In the genomic region with DNA sequence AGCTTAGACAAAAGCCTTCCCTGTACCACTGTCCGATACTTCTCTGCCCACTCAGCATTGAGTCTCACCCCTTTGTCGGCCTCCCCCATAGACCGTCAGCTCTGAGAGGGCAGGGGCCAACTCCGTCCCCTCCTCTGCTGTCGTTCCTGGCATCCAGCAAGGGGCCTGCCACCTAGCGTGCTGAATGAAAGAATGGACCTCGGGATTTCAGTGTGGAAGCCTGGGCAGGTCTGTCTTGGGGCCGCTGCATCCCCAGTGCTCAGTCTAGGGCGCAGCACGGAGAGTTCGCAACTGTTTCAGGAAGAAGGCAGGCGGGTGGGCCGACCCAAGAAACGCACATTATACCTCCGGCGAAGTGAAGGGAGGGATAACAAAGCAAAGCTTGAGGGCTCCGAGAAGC, we compare ENCODE assay signal across 20 cellular contexts. TPM values are rescaled to one million over a fixed set of nuclear protein-coding genes. Genes with fewer than 3 reads are reported as not detected.
DNase-seq lines count a peak whose midpoint lies in the region; ATAC-seq and TF ChIP-seq lines count a peak whose summit lies in the region.
"Had no signal": no experiment of that assay in that cellular context is flagged by ENCODE, and none has a peak within 500 bp of the region (broad histone marks: within the 10 kb centered on the region; RNA-seq: fewer than 3 reads in every experiment).

No MANE protein-coding gene starts in this region.

- H3K4me1 Mint-ChIP-seq in CD4-positive, alpha-beta T cell (ENCODE audit: low read depth): peaks cover 19% of the 10 kb centered on the region
- H3K4me1 Mint-ChIP-seq in Caco-2 (ENCODE audit: low read depth, unreplicated experiment): peaks cover under 1% of the 10 kb centered on the region
- peaks cover 7% of the 10 kb centered on the region for H3K4me1 Mint-ChIP-seq in activated T-helper 17 cell treated with anti-CD3 and anti-CD28 coated beads, Interleukin-2, amount 50 U/mL, for 72 hours
- peaks cover 15 to 28% (median 23%) of the 10 kb centered on the region in 7 donors for H3K4me1 Mint-ChIP-seq in naive thymus-derived CD4-positive, alpha-beta T cell

- no peak overlapping the region for H3K27ac ChIP-seq in CD4-positive, alpha-beta T cell (ENCODE audit: low read depth, low read length)
- no peak overlapping the region for H3K27ac ChIP-seq in naive thymus-derived CD4-positive, alpha-beta T cell (ENCODE audit: low read depth, low read length)
- H3K27ac ChIP-seq: brain microvascular endothelial cell, skin epidermis, tibial artery had no signal

- POLR2A ChIA-PET in CD4-positive, alpha-beta T cell (lab: Charles Lee): interaction anchor here (1.1 kb wide), 1 partner anchor 91 kb away, joined by 3 read pairs; no protein-coding TSS in a partner anchor
- POLR2A ChIA-PET in Caco-2 (lab: Charles Lee): interaction anchor here (1.0 kb wide), 1 partner anchor 33 kb away, joined by 3 read pairs; no protein-coding TSS in a partner anchor
- POLR2A ChIA-PET in naive thymus-derived CD4-positive, alpha-beta T cell (lab: Charles Lee): interaction anchor here (0.7 to 1.0 kb wide), 3 partner anchors 20 to 175 kb away, joined by 3 to 4 read pairs (median 3); no protein-coding TSS in a partner anchor

- H3K36me3 Mint-ChIP-seq in CD4-positive, alpha-beta T cell (ENCODE audit: low read depth): peaks cover 22% of the 10 kb centered on the region
- peaks cover 35% of the 10 kb centered on the region for H3K36me3 Mint-ChIP-seq in Caco-2 (ENCODE audit: insufficient read depth, unreplicated experiment)
- peaks cover 27% of the 10 kb centered on the region for H3K36me3 Mint-ChIP-seq in activated T-helper 17 cell treated with anti-CD3 and anti-CD28 coated beads, Interleukin-2, amount 50 U/mL, for 72 hours (ENCODE audit: low read depth)
- peaks cover 0 to 9% (median 8%) of the 10 kb centered on the region in 5 donors for H3K36me3 Mint-ChIP-seq in naive thymus-derived CD4-positive, alpha-beta T cell

- no peak overlapping the region for H3K4me3 ChIP-seq in Caco-2 (ENCODE audit: low read depth, low read length)
- no peak overlapping the region for H3K4me3 ChIP-seq in naive thymus-derived CD4-positive, alpha-beta T cell (ENCODE audit: low read length)
- H3K4me3 ChIP-seq: skin epidermis, tibial artery had no signal

- no peaks in the 10 kb centered on the region for H3K27me3 Mint-ChIP-seq in CD4-positive, alpha-beta T cell
- no peaks in the 10 kb centered on the region for H3K27me3 Mint-ChIP-seq in Caco-2 (ENCODE audit: insufficient read depth, unreplicated experiment)
- H3K27me3 Mint-ChIP-seq in activated T-helper 17 cell treated with anti-CD3 and anti-CD28 coated beads, Interleukin-2, amount 50 U/mL, for 72 hours: no peaks in the 10 kb centered on the region
- H3K27me3 Mint-ChIP-seq in naive thymus-derived CD4-positive, alpha-beta T cell: no peaks in the 10 kb centered on the region

- peak overlapping the region; percentile 73 for H3K4me3 Mint-ChIP-seq in CD4-positive, alpha-beta T cell
- H3K4me3 Mint-ChIP-seq in Caco-2 (ENCODE audit: unreplicated experiment): peak overlapping the region; percentile 40
- H3K4me3 Mint-ChIP-seq in activated T-helper 17 cell treated with anti-CD3 and anti-CD28 coated beads, Interleukin-2, amount 50 U/mL, for 72 hours: peak overlapping the region; percentile 40
- H3K4me3 Mint-ChIP-seq in naive thymus-derived CD4-positive, alpha-beta T cell: peak overlapping the region in 9 of 10 donors; percentile 25 to 67 (median 49)

- H3K9me3 Mint-ChIP-seq in CD4-positive, alpha-beta T cell: no peaks in the 10 kb centered on the region
- no peaks in the 10 kb centered on the region for H3K9me3 Mint-ChIP-seq in Caco-2 (ENCODE audit: unreplicated experiment)
- no peaks in the 10 kb centered on the region for H3K9me3 Mint-ChIP-seq in activated T-helper 17 cell treated with anti-CD3 and anti-CD28 coated beads, Interleukin-2, amount 50 U/mL, for 72 hours
- no peaks in the 10 kb centered on the region for H3K9me3 Mint-ChIP-seq in naive thymus-derived CD4-positive, alpha-beta T cell

- no TSS peak for BruUV-seq in Caco-2 (replicated peaks; lab: Mats Ljungman, UMichigan)

- no peaks in the 10 kb centered on the region for H3K27me3 ChIP-seq in CD4-positive, alpha-beta T cell (ENCODE audit: control insufficient read depth, insufficient read depth, low read length)
- no peaks in the 10 kb centered on the region for H3K27me3 ChIP-seq in Caco-2 (replicated peaks; ENCODE audit: control insufficient read depth, insufficient read depth, low read length)
- no peaks in the 10 kb centered on the region for H3K27me3 ChIP-seq in naive thymus-derived CD4-positive, alpha-beta T cell (ENCODE audit: control insufficient read depth in 2 of 2, insufficient read depth in 2 of 2, low read length in 2 of 2)
- H3K27me3 ChIP-seq: brain microvascular endothelial cell, tibial artery had no signal

- H3K27ac Mint-ChIP-seq in CD4-positive, alpha-beta T cell: peak overlapping the region; percentile 1
- H3K27ac Mint-ChIP-seq in Caco-2 (ENCODE audit: unreplicated experiment): no peak overlapping the region
- peak overlapping the region; percentile 9 for H3K27ac Mint-ChIP-seq in activated T-helper 17 cell treated with anti-CD3 and anti-CD28 coated beads, Interleukin-2, amount 50 U/mL, for 72 hours
- H3K27ac Mint-ChIP-seq in naive thymus-derived CD4-positive, alpha-beta T cell: peak overlapping the region in 7 of 9 donors; percentile 0 to 69 (median 54)

- no peak for TF ChIP-seq CTCF in CD4-positive, alpha-beta T cell (IDR thresholded peaks at IDR 0.05)
- no peak for TF ChIP-seq CTCF in Caco-2 (IDR thresholded peaks at IDR 0.05; ENCODE audit: insufficient read depth in 1 of 2, low read depth in 1 of 2, low read length in 1 of 2, severe bottlenecking in 1 of 2, unreplicated experiment in 1 of 2)

- no peaks in the 10 kb centered on the region for H3K9me3 ChIP-seq in CD4-positive, alpha-beta T cell (ENCODE audit: control insufficient read depth, low read length)
- no peaks in the 10 kb centered on the region for H3K9me3 ChIP-seq in Caco-2
- no peaks in the 10 kb centered on the region for H3K9me3 ChIP-seq in naive thymus-derived CD4-positive, alpha-beta T cell (ENCODE audit: control insufficient read depth in 2 of 3, low read length in 3 of 3)
- H3K9me3 ChIP-seq: tibial artery had no signal

- intact Hi-C loops in CD4-positive, alpha-beta T cell (cut with DNase I, micrococcal nuclease): loop anchor here (5.0 to 10.0 kb wide), 3 partner anchors 159 to 296 kb away; partner anchors contain the start of genes ASB6 (in 1 of the 2), C9orf50 (in 1 of the 2) and NTMT1 (in 1 of the 2)
- intact Hi-C loops in Caco-2 (cut with micrococcal nuclease; ENCODE audit: unreplicated experiment): no loop called here
- intact Hi-C loops in naive thymus-derived CD4-positive, alpha-beta T cell (cut with micrococcal nuclease): loop anchor here in 1 of 2 donors (5.0 kb wide), 1 partner anchor 174 kb away; the partner anchor contains the start of gene NTMT1

- DNase-seq in CD4-positive, alpha-beta T cell: no peak
- DNase-seq in Caco-2: no peak
- DNase-seq in naive thymus-derived CD4-positive, alpha-beta T cell: no peak
- no peak for DNase-seq in dedifferentiated amniotic fluid mesenchymal stem cell (ENCODE audit: extremely low spot score)
- no peak for DNase-seq in activated effector memory CD4-positive, alpha-beta T cell treated with Interleukin-2 at 50 U/mL for 16 hours
- DNase-seq: activated CD4-positive, alpha-beta T cell treated with anti-CD3 and anti-CD28 coated beads for 4 hours; activated effector memory CD4-positive, alpha-beta T cell treated with anti-CD3 and anti-CD28 coated beads, Interleukin-2, amount 50 U/mL, for 16 hours; brain microvascular endothelial cell; DMS79; hypothalamus; NCI-H2107; NCI-H526 treated with DMSO at 0.1 percent for 48 hours; posterior cingulate gyrus; SHP77 treated with DMSO at 0.1 percent for 48 hours; stimulated activated CD4-positive, alpha-beta T cell treated with anti-CD3 and anti-CD28 coated beads, Interleukin-4, amount 100 ng/mL, for 4 hours; T1000; tibial artery had no signal

- ATAC-seq in CD4-positive, alpha-beta T cell (ENCODE audit: poor library complexity): no peak
- no peak for ATAC-seq in activated T-helper 17 cell treated with anti-CD3 and anti-CD28 coated beads, Interleukin-2, amount 50 U/mL, for 72 hours (replicated peaks)
- ATAC-seq in naive thymus-derived CD4-positive, alpha-beta T cell: no peak
- no peak for ATAC-seq in GM18502 (IDR thresholded peaks at IDR 0.05; ENCODE audit: poor library complexity, unreplicated experiment)

- CTCF ChIA-PET in CD4-positive, alpha-beta T cell (lab: Charles Lee): no interaction called here
- CTCF ChIA-PET in Caco-2 (lab: Charles Lee): no interaction called here
- CTCF ChIA-PET in naive thymus-derived CD4-positive, alpha-beta T cell (lab: Charles Lee): no interaction called here

- peaks cover 5% of the 10 kb centered on the region; the same call in 1 of the 2 replicates for H3K4me1 ChIP-seq in Caco-2
- H3K4me1 ChIP-seq in naive thymus-derived CD4-positive, alpha-beta T cell (ENCODE audit: control insufficient read depth in 2 of 2, insufficient read depth in 2 of 2, low read length in 2 of 2): peaks cover 12 to 20% of the 10 kb centered on the region in 2 donors

- no peaks in the 10 kb centered on the region for H3K36me3 ChIP-seq in Caco-2 (ENCODE audit: control insufficient read depth, insufficient read depth, low read length)
- H3K36me3 ChIP-seq in naive thymus-derived CD4-positive, alpha-beta T cell (ENCODE audit: control insufficient read depth in 2 of 3, insufficient read depth in 3 of 3, low read length in 3 of 3): peaks cover 0 to 7% (median 0%) of the 10 kb centered on the region in 3 experiments

RNA-seq across cellular contexts. Expression of gene TOR1B, which starts 1.5 kb away (rescaled TPM):
- total RNA-seq in CD4-positive, alpha-beta T cell: 10 to 100 TPM; 13.4 to 15.1 TPM
- total RNA-seq in Caco-2 (2022): 22.8 and 28.0 TPM in 2 replicates
- total RNA-seq in activated T-helper 17 cell treated with anti-CD3 and anti-CD28 coated beads, Interleukin-2, amount 50 U/mL, for 72 hours: 10 to 100 TPM; 22.0 to 26.6 TPM
- total RNA-seq in naive thymus-derived CD4-positive, alpha-beta T cell: 10 to 100 TPM; 16.2 to 30.9 (median 23.9) TPM
- polyA plus RNA-seq in naive thymus-derived CD4-positive, alpha-beta T cell: 10 to 100 TPM; 10.9 to 21.7 TPM

RNA-seq across cellular contexts. Expression of gene TOR1A, which starts 22.4 kb away (rescaled TPM):
- total RNA-seq in CD4-positive, alpha-beta T cell: 10 to 100 TPM; 12.6 to 13.9 TPM
- 31.8 and 32.2 TPM in 2 replicates for total RNA-seq in Caco-2 (2022)
- total RNA-seq in activated T-helper 17 cell treated with anti-CD3 and anti-CD28 coated beads, Interleukin-2, amount 50 U/mL, for 72 hours: 10 to 100 TPM; 27.3 to 51.7 TPM
- 10 to 100 TPM; 13.8 to 52.9 (median 34.7) TPM for total RNA-seq in naive thymus-derived CD4-positive, alpha-beta T cell
- polyA plus RNA-seq in naive thymus-derived CD4-positive, alpha-beta T cell: 10 to 100 TPM; 48.9 to 68.2 TPM

RNA-seq across cellular contexts. Expression of gene C9orf78, which starts 33.6 kb away (rescaled TPM):
- total RNA-seq in CD4-positive, alpha-beta T cell: 100 to 1,000 TPM; 145 to 159 TPM
- 38.3 and 44.1 TPM in 2 replicates for total RNA-seq in Caco-2 (2022)
- 10 to 100 TPM; 23.4 to 73.3 TPM for total RNA-seq in activated T-helper 17 cell treated with anti-CD3 and anti-CD28 coated beads, Interleukin-2, amount 50 U/mL, for 72 hours
- 100 to 1,000 TPM in 2 of 5 experiments, 10 to 100 TPM in 3; 66.2 to 118 (median 95.8) TPM for total RNA-seq in naive thymus-derived CD4-positive, alpha-beta T cell
- polyA plus RNA-seq in naive thymus-derived CD4-positive, alpha-beta T cell: 100 to 1,000 TPM; 175 to 234 TPM

RNA-seq across cellular contexts. Expression of gene USP20, which starts 33.8 kb away (rescaled TPM):
- total RNA-seq in CD4-positive, alpha-beta T cell: 10 to 100 TPM; 80.4 to 80.9 TPM
- total RNA-seq in Caco-2 (2022): 13.9 and 16.5 TPM in 2 replicates
- total RNA-seq in activated T-helper 17 cell treated with anti-CD3 and anti-CD28 coated beads, Interleukin-2, amount 50 U/mL, for 72 hours: 10 to 100 TPM; 50.1 to 52.5 TPM
- 100 to 1,000 TPM in 3 of 5 experiments, 10 to 100 TPM in 2; 94.9 to 156 (median 118) TPM for total RNA-seq in naive thymus-derived CD4-positive, alpha-beta T cell
- polyA plus RNA-seq in naive thymus-derived CD4-positive, alpha-beta T cell: 10 to 100 TPM; 41.0 to 87.2 TPM

RNA-seq across cellular contexts. Expression of gene PTGES, which starts 48.7 kb away (rescaled TPM):
- total RNA-seq in CD4-positive, alpha-beta T cell: under 1 TPM; 0.25 to 0.38 TPM
- total RNA-seq in Caco-2 (2022): 4.0 and 5.6 TPM in 2 replicates
- total RNA-seq in activated T-helper 17 cell treated with anti-CD3 and anti-CD28 coated beads, Interleukin-2, amount 50 U/mL, for 72 hours: not detected
- total RNA-seq in naive thymus-derived CD4-positive, alpha-beta T cell: 1 to 10 TPM in 1 of 5 experiments, under 1 TPM in 2, not detected in 2; 0.19 to 1.1 (median 0.50) TPM
- polyA plus RNA-seq in naive thymus-derived CD4-positive, alpha-beta T cell: not detected
